Comparison of ENCODE assay signal across 1 cellular context in the genomic region with DNA sequence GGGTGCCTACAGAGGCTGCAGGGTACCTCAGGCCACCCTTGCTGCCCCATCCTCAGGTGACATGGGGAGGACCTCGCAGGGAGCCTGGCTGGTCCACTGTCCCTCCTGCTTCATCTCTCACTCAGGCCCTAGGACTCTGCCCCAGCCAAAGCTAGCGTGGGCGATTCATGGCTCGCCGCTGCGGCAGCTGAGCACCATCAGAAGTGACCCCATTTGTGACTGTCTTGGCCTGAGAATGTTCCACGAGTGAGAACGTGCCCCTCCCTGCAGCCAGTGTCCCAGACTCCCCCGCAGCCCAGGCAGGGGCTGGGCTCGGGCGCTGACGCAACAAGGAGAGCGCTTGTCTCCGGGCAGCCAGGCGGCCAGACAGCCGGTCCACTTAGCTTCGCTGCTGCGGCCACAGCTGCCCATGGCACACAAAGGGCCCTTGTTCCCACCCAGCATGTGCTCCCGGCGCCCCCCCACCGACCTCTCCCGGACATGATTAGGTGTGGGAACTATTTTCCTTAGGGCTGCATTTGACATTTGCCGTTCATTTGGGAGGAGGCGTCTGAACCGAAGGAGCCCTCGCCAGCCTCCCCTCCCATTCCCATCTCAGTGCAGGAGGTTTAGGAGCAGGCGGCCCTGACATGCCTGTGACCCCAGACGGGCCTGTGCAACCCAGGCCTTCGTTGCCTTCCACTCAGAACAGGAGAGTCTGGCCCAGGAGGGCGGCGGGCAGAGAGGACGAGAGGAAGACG.
TF ChIP-seq lines count a peak whose summit lies in the region.

No MANE protein-coding gene starts in this region.

TF ChIP-seq in HepG2, 621 proteins besides CTCF, POLR2A, EP300 and RAD21 (continued from another document and continues in another):
- TF ChIP-seq, protein P1, sequence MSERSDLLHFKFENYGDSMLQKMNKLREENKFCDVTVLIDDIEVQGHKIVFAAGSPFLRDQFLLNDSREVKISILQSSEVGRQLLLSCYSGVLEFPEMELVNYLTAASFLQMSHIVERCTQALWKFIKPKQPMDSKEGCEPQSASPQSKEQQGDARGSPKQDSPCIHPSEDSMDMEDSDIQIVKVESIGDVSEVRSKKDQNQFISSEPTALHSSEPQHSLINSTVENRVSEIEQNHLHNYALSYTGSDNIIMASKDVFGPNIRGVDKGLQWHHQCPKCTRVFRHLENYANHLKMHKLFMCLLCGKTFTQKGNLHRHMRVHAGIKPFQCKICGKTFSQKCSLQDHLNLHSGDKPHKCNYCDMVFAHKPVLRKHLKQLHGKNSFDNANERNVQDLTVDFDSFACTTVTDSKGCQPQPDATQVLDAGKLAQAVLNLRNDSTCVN (CRISPR knock-in tag; IDR thresholded peaks at IDR 0.05; ENCODE audit: borderline replicate concordance) = no peak
- no peak for TF ChIP-seq ZNF484 (CRISPR knock-in tag; IDR thresholded peaks at IDR 0.05; ENCODE audit: borderline replicate concordance, low read depth)
- TF ChIP-seq KAT2B (IDR thresholded peaks at IDR 0.05; ENCODE audit: borderline replicate concordance, low read depth, low read length) = no peak
- TF ChIP-seq RBM39 (IDR thresholded peaks at IDR 0.05; ENCODE audit: low read depth, low read length, poor library complexity, severe bottlenecking) = no peak
- TF ChIP-seq NPAS2 (CRISPR knock-in tag; IDR thresholded peaks at IDR 0.05; ENCODE audit: borderline replicate concordance) = no peak
- peak; percentile 66; the same call in 1 of the 2 replicates for TF ChIP-seq ZNF34 (CRISPR knock-in tag; IDR thresholded peaks at IDR 0.05; ENCODE audit: borderline replicate concordance)
- TF ChIP-seq ZFY (CRISPR knock-in tag; IDR thresholded peaks at IDR 0.05) = peak; percentile 65
- no peak for TF ChIP-seq NFE2L2 (IDR thresholded peaks at IDR 0.05; ENCODE audit: low read length)
- TF ChIP-seq, protein P2, sequence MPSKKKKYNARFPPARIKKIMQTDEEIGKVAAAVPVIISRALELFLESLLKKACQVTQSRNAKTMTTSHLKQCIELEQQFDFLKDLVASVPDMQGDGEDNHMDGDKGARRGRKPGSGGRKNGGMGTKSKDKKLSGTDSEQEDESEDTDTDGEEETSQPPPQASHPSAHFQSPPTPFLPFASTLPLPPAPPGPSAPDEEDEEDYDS (CRISPR knock-in tag; IDR thresholded peaks at IDR 0.05) = 0 out of 2 replicates have a peak, but pooled peaks have one; percentile 23
- TF ChIP-seq ZMYM2 (CRISPR knock-in tag; IDR thresholded peaks at IDR 0.05) = peak; percentile 43; the same call in 1 of the 2 replicates
- TF ChIP-seq, protein P3, sequence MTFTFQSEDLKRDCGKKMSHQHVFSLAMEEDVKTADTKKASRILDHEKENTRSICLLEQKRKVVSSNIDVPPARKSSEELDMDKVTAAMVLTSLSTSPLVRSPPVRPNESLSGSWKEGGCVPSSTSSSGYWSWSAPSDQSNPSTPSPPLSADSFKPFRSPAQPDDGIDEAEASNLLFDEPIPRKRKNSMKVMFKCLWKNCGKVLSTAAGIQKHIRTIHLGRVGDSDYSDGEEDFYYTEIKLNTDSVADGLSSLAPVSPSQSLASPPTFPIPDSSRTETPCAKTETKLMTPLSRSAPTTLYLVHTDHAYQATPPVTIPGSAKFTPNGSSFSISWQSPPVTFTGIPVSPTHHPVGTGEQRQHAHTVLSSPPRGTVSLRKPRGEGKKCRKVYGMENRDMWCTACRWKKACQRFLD (CRISPR knock-in tag; IDR thresholded peaks at IDR 0.05; ENCODE audit: borderline replicate concordance) = peak; percentile 63; the same call in 1 of the 2 replicates
- no peak for TF ChIP-seq ZNF644 (CRISPR knock-in tag; IDR thresholded peaks at IDR 0.05; ENCODE audit: low read depth)
- no peak; a peak in 1 of 4 replicates for TF ChIP-seq KLF16 (CRISPR knock-in tag; IDR thresholded peaks at IDR 0.05)
- TF ChIP-seq PHB2 (IDR thresholded peaks at IDR 0.05; ENCODE audit: partially characterized antibody) = no peak
- no peak for TF ChIP-seq TBL1XR1 (IDR thresholded peaks at IDR 0.05; ENCODE audit: borderline replicate concordance, low read length, partially characterized antibody)
- 0 out of 2 replicates have a peak, but pooled peaks have one; percentile 29 for TF ChIP-seq ZNF577 (CRISPR knock-in tag; IDR thresholded peaks at IDR 0.05; ENCODE audit: borderline replicate concordance, low read depth)
- no peak for TF ChIP-seq PLRG1 (conservative IDR thresholded peaks at IDR 0.05)
- TF ChIP-seq XRCC5 (optimal IDR thresholded peaks at IDR 0.05; ENCODE audit: low read length) = peak; percentile 78
- TF ChIP-seq ARHGAP35 (CRISPR knock-in tag; IDR thresholded peaks at IDR 0.05; ENCODE audit: borderline replicate concordance) = no peak
- TF ChIP-seq MAFF (IDR thresholded peaks at IDR 0.05; ENCODE audit: low read depth, low read length) = no peak
- 0 out of 2 replicates have a peak, but pooled peaks have one; percentile 19 for TF ChIP-seq GATA4 (IDR thresholded peaks at IDR 0.05; ENCODE audit: borderline replicate concordance, low read depth)
- TF ChIP-seq TIGD3 (CRISPR knock-in tag; IDR thresholded peaks at IDR 0.05; ENCODE audit: borderline replicate concordance) = no peak
- TF ChIP-seq ZNF607 (CRISPR knock-in tag; IDR thresholded peaks at IDR 0.05; ENCODE audit: borderline replicate concordance) = no peak
- no peak for TF ChIP-seq NFE2L1 (CRISPR knock-in tag; IDR thresholded peaks at IDR 0.05; ENCODE audit: borderline replicate concordance)
- TF ChIP-seq, protein P4, sequence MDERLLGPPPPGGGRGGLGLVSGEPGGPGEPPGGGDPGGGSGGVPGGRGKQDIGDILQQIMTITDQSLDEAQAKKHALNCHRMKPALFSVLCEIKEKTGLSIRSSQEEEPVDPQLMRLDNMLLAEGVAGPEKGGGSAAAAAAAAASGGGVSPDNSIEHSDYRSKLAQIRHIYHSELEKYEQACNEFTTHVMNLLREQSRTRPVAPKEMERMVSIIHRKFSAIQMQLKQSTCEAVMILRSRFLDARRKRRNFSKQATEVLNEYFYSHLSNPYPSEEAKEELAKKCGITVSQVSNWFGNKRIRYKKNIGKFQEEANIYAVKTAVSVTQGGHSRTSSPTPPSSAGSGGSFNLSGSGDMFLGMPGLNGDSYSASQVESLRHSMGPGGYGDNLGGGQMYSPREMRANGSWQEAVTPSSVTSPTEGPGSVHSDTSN (CRISPR knock-in tag; IDR thresholded peaks at IDR 0.05) = no peak
- peak; percentile 12; the same call in 1 of the 2 replicates for TF ChIP-seq CBX5 (CRISPR knock-in tag; IDR thresholded peaks at IDR 0.05; ENCODE audit: borderline replicate concordance)
- TF ChIP-seq, protein P5, sequence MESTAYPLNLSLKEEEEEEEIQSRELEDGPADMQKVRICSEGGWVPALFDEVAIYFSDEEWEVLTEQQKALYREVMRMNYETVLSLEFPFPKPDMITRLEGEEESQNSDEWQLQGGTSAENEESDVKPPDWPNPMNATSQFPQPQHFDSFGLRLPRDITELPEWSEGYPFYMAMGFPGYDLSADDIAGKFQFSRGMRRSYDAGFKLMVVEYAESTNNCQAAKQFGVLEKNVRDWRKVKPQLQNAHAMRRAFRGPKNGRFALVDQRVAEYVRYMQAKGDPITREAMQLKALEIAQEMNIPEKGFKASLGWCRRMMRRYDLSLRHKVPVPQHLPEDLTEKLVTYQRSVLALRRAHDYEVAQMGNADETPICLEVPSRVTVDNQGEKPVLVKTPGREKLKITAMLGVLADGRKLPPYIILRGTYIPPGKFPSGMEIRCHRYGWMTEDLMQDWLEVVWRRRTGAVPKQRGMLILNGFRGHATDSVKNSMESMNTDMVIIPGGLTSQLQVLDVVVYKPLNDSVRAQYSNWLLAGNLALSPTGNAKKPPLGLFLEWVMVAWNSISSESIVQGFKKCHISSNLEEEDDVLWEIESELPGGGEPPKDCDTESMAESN (CRISPR knock-in tag; conservative IDR thresholded peaks at IDR 0.05) = no peak
- 0 out of 2 replicates have a peak, but pooled peaks have one; percentile 62 for TF ChIP-seq ZNF367 (CRISPR knock-in tag; IDR thresholded peaks at IDR 0.05; ENCODE audit: borderline replicate concordance)
- TF ChIP-seq HNF1A (IDR thresholded peaks at IDR 0.05; ENCODE audit: low read depth) = no peak
- peak; percentile 82 for TF ChIP-seq HNF1A (CRISPR knock-in tag; IDR thresholded peaks at IDR 0.05; ENCODE audit: borderline replicate concordance)
- TF ChIP-seq, protein P6, sequence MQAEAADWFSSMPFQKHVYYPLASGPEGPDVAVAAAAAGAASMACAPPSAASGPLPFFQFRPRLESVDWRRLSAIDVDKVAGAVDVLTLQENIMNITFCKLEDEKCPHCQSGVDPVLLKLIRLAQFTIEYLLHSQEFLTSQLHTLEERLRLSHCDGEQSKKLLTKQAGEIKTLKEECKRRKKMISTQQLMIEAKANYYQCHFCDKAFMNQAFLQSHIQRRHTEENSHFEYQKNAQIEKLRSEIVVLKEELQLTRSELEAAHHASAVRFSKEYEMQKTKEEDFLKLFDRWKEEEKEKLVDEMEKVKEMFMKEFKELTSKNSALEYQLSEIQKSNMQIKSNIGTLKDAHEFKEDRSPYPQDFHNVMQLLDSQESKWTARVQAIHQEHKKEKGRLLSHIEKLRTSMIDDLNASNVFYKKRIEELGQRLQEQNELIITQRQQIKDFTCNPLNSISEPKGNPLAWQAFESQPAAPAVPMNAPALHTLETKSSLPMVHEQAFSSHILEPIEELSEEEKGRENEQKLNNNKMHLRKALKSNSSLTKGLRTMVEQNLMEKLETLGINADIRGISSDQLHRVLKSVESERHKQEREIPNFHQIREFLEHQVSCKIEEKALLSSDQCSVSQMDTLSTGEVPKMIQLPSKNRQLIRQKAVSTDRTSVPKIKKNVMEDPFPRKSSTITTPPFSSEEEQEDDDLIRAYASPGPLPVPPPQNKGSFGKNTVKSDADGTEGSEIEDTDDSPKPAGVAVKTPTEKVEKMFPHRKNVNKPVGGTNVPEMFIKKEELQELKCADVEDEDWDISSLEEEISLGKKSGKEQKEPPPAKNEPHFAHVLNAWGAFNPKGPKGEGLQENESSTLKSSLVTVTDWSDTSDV (CRISPR knock-in tag; IDR thresholded peaks at IDR 0.05) = 0 out of 2 replicates have a peak, but pooled peaks have one; percentile 65
- TF ChIP-seq EZH2 (conservative IDR thresholded peaks at IDR 0.05; ENCODE audit: low read depth, low read length) = no peak
- TF ChIP-seq TFDP2 (CRISPR knock-in tag; IDR thresholded peaks at IDR 0.05) = peak; percentile 51; the same call in 1 of the 2 replicates
- TF ChIP-seq KDM5A (IDR thresholded peaks at IDR 0.05; ENCODE audit: borderline replicate concordance, low read length) = no peak
- 0 out of 2 replicates have a peak, but pooled peaks have one; percentile 4 for TF ChIP-seq ZBTB33 (CRISPR knock-in tag; IDR thresholded peaks at IDR 0.05)
- no peak for TF ChIP-seq HDAC6 (IDR thresholded peaks at IDR 0.05; ENCODE audit: low read depth, low read length)
- TF ChIP-seq SSRP1 (CRISPR knock-in tag; IDR thresholded peaks at IDR 0.05) = peak; percentile 54; the same call in 1 of the 2 replicates
- TF ChIP-seq HMG20B (CRISPR knock-in tag; conservative IDR thresholded peaks at IDR 0.05) = 0 out of 2 replicates have a peak, but pooled peaks have one; percentile 29
- no peak for TF ChIP-seq MTF1 (CRISPR knock-in tag; IDR thresholded peaks at IDR 0.05)
